ENCODE assay signal across 9 cellular contexts in genomic region chr2:20231632-20232031, GRCh38. TPM values are rescaled to one million over a fixed set of nuclear protein-coding genes. Genes with fewer than 3 reads are reported as not detected.
DNase-seq lines count a peak whose midpoint lies in the region; ATAC-seq and TF ChIP-seq lines count a peak whose summit lies in the region.
"Had no signal": no experiment of that assay in that cellular context is flagged by ENCODE, and none has a peak within 500 bp of the region (broad histone marks: within the 10 kb centered on the region; RNA-seq: fewer than 3 reads in every experiment).

No MANE protein-coding gene starts in this region.

- H3K27ac Mint-ChIP-seq in activated naive CD4-positive, alpha-beta T cell treated with anti-CD3 and anti-CD28 coated beads, Interleukin-2, amount 50 U/mL, for 72 hours = no peak overlapping the region
- H3K27ac Mint-ChIP-seq in nephron progenitor cell = no peak overlapping the region

- H3K27me3 ChIP-seq in foreskin keratinocyte (no peaks in the 10 kb centered on the region), upper lobe of left lung (no peaks in the 10 kb centered on the region)
- H3K27me3 ChIP-seq: BLaER1 had no signal

- TF ChIP-seq CTCF in foreskin keratinocyte (conservative IDR thresholded peaks at IDR 0.05) = peak; percentile 51
- no peak for TF ChIP-seq CTCF in upper lobe of left lung (IDR thresholded peaks at IDR 0.05)
- no peak for TF ChIP-seq CTCF in nephron progenitor cell (IDR thresholded peaks at IDR 0.05)
- no peak for TF ChIP-seq CTCF in GM20000 (IDR thresholded peaks at IDR 0.05; ENCODE audit: extremely low read depth, missing control alignments)

- peaks cover 4% of the 10 kb centered on the region for H3K27me3 Mint-ChIP-seq in nephron progenitor cell (ENCODE audit: low read depth, poor library complexity)

- no peak overlapping the region for H3K4me3 Mint-ChIP-seq in nephron progenitor cell

- H3K27ac ChIP-seq in foreskin keratinocyte (peak overlapping the region; percentile 99), upper lobe of left lung (peak overlapping the region; percentile 11 to 71 (median 42))
- H3K27ac ChIP-seq: BLaER1 had no signal

- no peaks in the 10 kb centered on the region for H3K36me3 Mint-ChIP-seq in activated naive CD4-positive, alpha-beta T cell treated with anti-CD3 and anti-CD28 coated beads, Interleukin-2, amount 50 U/mL, for 72 hours
- no peaks in the 10 kb centered on the region for H3K36me3 Mint-ChIP-seq in nephron progenitor cell (ENCODE audit: low read depth)

- WGBS in upper lobe of left lung, 2 donors = 53 to 68% methylated on average over 4 to 5 of the region's 5 CpGs

- ATAC-seq in activated naive CD4-positive, alpha-beta T cell treated with anti-CD3 and anti-CD28 coated beads, Interleukin-2, amount 50 U/mL, for 72 hours = peak; percentile 19 to 56
- ATAC-seq in foreskin keratinocyte (peak; percentile 82), upper lobe of left lung (ENCODE audit: low FRiP score in 2 of 2) (peak; percentile 39 to 79), HG03457 (IDR thresholded peaks at IDR 0.05; ENCODE audit: unreplicated experiment) (no peak)

- H3K36me3 ChIP-seq in upper lobe of left lung = no peaks in the 10 kb centered on the region
- H3K36me3 ChIP-seq: BLaER1 had no signal

- no peaks in the 10 kb centered on the region for H3K9me3 Mint-ChIP-seq in activated naive CD4-positive, alpha-beta T cell treated with anti-CD3 and anti-CD28 coated beads, Interleukin-2, amount 50 U/mL, for 72 hours
- H3K9me3 Mint-ChIP-seq in nephron progenitor cell = peaks cover 7% of the 10 kb centered on the region

- H3K4me1 ChIP-seq in foreskin keratinocyte (peaks cover 28% of the 10 kb centered on the region), upper lobe of left lung (peaks cover 0 to 14% (median 4%) of the 10 kb centered on the region in 4 donors)
- H3K4me1 ChIP-seq: BLaER1 had no signal

- H3K9me3 ChIP-seq in upper lobe of left lung = no peaks in the 10 kb centered on the region
- H3K9me3 ChIP-seq: BLaER1 had no signal

- TF ChIP-seq EP300 in upper lobe of left lung (IDR thresholded peaks at IDR 0.05) = no peak

- H3K4me3 ChIP-seq in upper lobe of left lung = no peak overlapping the region
- H3K4me3 ChIP-seq: BLaER1 had no signal

- no peak for DNase-seq in activated naive CD4-positive, alpha-beta T cell treated with anti-CD3 and anti-CD28 coated beads, Interleukin-2, amount 50 U/mL, for 72 hours (ENCODE audit: low spot score in 2 of 2)
- DNase-seq in activated naive CD4-positive, alpha-beta T cell treated with Interleukin-2 at 50 U/mL for 16 hours = no peak
- DNase-seq in RPMI7951 (ENCODE audit: low read depth) (peak; percentile 93), foreskin keratinocyte (peak; percentile 99 to 100), upper lobe of left lung (peak in 1 of 2 donors; percentile 80), nephron progenitor cell (no peak), GM20000 (ENCODE audit: low spot score) (no peak)

- H3K4me1 Mint-ChIP-seq in nephron progenitor cell = peaks cover 7% of the 10 kb centered on the region

- peak in 1 of 4 donors; percentile 20 for TF ChIP-seq POLR2A in upper lobe of left lung (IDR thresholded peaks at IDR 0.05)

RNA-seq across cellular contexts. Expression of gene SDC1, which starts 6.7 kb away (rescaled TPM):
- under 1 TPM; 0.11 to 0.41 TPM for total RNA-seq in activated naive CD4-positive, alpha-beta T cell treated with anti-CD3 and anti-CD28 coated beads, Interleukin-2, amount 50 U/mL, for 72 hours
- 28.8 and 42.3 TPM in 2 replicates for total RNA-seq in RPMI7951 (2014; rRNA removed; shearing (Covaris generic))
- total RNA-seq in foreskin keratinocyte (1,300 and 1,305 TPM in 2 replicates), upper lobe of left lung (100 to 1,000 TPM in 5 of 6 donors, 10 to 100 TPM in 1; 74.4 to 213 (median 154) TPM)
- polyA plus RNA-seq in foreskin keratinocyte = 824 and 890 TPM in 2 replicates

Comparison
In these comparisons a context has a peak if more than half of its experiments do, and no peak if none do; other contexts are left out.
1. DNase-seq: peak in RPMI7951 (single experiment) and foreskin keratinocyte (2 of 2); none in activated naive CD4-positive, alpha-beta T cell treated with anti-CD3 and anti-CD28 coated beads, Interleukin-2, amount 50 U/mL, for 72 hours (0 of 2), activated naive CD4-positive, alpha-beta T cell treated with Interleukin-2 at 50 U/mL for 16 hours (single experiment), nephron progenitor cell (single experiment) and GM20000 (single experiment).
2. RNA of gene SDC1, which starts 6.7 kb away (total RNA-seq): 1,300 to 1,305 TPM in foreskin keratinocyte, 74.4 to 213 TPM in upper lobe of left lung and 28.8 to 42.3 TPM in RPMI7951; 0.11 to 0.41 TPM in activated naive CD4-positive, alpha-beta T cell treated with anti-CD3 and anti-CD28 coated beads, Interleukin-2, amount 50 U/mL, for 72 hours; every median in the first group is over 10 times any median in the second.